Comparison of ENCODE assay signal across 9 cellular contexts in the genomic region with DNA sequence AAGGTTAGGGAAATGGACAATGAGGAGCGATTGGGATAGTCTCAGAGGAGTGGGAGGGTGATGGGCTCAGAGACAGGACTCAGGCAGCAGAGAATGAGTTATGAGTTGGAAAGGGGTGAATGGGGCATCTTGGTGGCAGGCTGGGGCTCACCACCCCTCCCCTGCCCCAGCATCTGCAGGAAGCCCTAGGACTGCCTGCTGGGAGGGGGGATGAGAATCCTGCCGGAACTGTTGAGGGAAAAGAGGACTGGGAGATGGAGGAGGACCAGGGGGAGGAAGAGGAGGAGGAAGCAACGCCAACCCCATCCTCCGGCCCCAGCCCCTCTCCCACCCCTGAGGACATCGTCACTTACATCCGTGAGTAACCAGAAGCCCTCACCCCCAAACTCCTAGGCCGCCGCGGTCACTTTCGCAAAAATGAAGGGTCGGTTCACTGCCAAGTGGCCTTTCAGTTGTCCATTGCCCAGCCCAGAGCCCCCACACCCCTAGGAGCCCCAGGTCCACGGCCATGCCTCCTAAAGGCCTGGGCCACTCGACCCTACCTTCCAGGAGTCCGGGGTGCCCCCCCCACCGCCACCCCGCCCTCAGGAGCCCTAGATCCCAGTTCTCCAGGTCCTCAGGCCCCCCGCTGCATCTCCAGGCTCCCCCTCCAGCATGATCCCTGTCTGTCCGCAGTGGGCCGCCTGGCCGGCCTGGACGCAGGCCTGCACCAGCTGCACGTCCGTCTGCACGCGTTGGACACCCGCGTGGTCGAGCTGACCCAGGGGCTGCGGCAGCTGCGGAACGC. TPM values are rescaled to one million over a fixed set of nuclear protein-coding genes. Genes with fewer than 3 reads are reported as not detected.
A peak's percentile ranks its signal among the peaks of the same experiment; 100 is the strongest.
DNase-seq lines count a peak whose midpoint lies in the region; ATAC-seq and TF ChIP-seq lines count a peak whose summit lies in the region.
"Had no signal": no experiment of that assay in that cellular context is flagged by ENCODE, and none has a peak within 500 bp of the region (broad histone marks: within the 10 kb centered on the region; RNA-seq: fewer than 3 reads in every experiment).

No MANE protein-coding gene starts in this region.

- no peak for TF ChIP-seq CTCF in AG09309 (IDR thresholded peaks at IDR 0.05; ENCODE audit: control insufficient read depth, insufficient read depth, low read depth, low read length, missing control alignments)
- TF ChIP-seq CTCF in HL-60 (IDR thresholded peaks at IDR 0.05; ENCODE audit: insufficient read depth, low read length) = no peak
- no peak for TF ChIP-seq CTCF in colonic mucosa (IDR thresholded peaks at IDR 0.05)
- TF ChIP-seq CTCF in natural killer cell (IDR thresholded peaks at IDR 0.05) = no peak
- no peak for TF ChIP-seq CTCF in mucosa of descending colon (IDR thresholded peaks at IDR 0.05)

- intact Hi-C loops in colonic mucosa (cut with DNase I) = no loop called here
- intact Hi-C loops in natural killer cell (cut with micrococcal nuclease) = loop anchor here (10.0 kb wide), 1 partner anchor 81 kb away; no protein-coding TSS in a partner anchor
- intact Hi-C loops in mucosa of descending colon (cut with DNase I, micrococcal nuclease) = no loop called here

- H3K27me3 ChIP-seq in HL-60 (ENCODE audit: insufficient read depth, poor library complexity, severe bottlenecking) = peaks cover 30% of the 10 kb centered on the region
- peaks cover 13% of the 10 kb centered on the region for H3K27me3 ChIP-seq in colonic mucosa

- ATAC-seq in natural killer cell (no peak), mucosa of descending colon (no peak), GM18873 (IDR thresholded peaks at IDR 0.05; ENCODE audit: low FRiP score, unreplicated experiment) (no peak), GM19463 (IDR thresholded peaks at IDR 0.05; ENCODE audit: unreplicated experiment) (no peak)

- H3K4me1 ChIP-seq in colonic mucosa (no peaks in the 10 kb centered on the region), mucosa of descending colon (ENCODE audit: low read depth) (peaks cover 16% of the 10 kb centered on the region)

- DNase-seq in AG09309 (ENCODE audit: low read depth) (no peak), HL-60 (ENCODE audit: low read depth in 1 of 2, low spot score in 1 of 2) (no peak), colonic mucosa (no peak), natural killer cell (no peak), mucosa of descending colon (no peak)
- DNase-seq in activated effector memory CD4-positive, alpha-beta T cell treated with anti-CD3 and anti-CD28 coated beads, Interleukin-2, amount 50 U/mL, for 16 hours = no peak

- peak overlapping the region; percentile 61 to 86 for H3K27ac Mint-ChIP-seq in natural killer cell

- H3K27me3 Mint-ChIP-seq in natural killer cell (ENCODE audit: low read depth in 2 of 2) = peaks cover 19 to 32% of the 10 kb centered on the region in 2 donors

- H3K9me3 Mint-ChIP-seq in natural killer cell = no peaks in the 10 kb centered on the region

- no peaks in the 10 kb centered on the region for H3K36me3 Mint-ChIP-seq in natural killer cell

- H3K9me3 ChIP-seq in colonic mucosa (no peaks in the 10 kb centered on the region), mucosa of descending colon (no peaks in the 10 kb centered on the region)

- peak overlapping the region; percentile 85 for H3K4me3 Mint-ChIP-seq in natural killer cell

- no peaks in the 10 kb centered on the region for H3K36me3 ChIP-seq in colonic mucosa
- no peaks in the 10 kb centered on the region for H3K36me3 ChIP-seq in mucosa of descending colon (ENCODE audit: low read depth)

- H3K27ac ChIP-seq in HL-60 (replicated peaks) (peak overlapping the region; percentile 73), colonic mucosa (no peak overlapping the region)

- H3K9ac ChIP-seq in colonic mucosa (ENCODE audit: low read depth in 2 of 2, low read length in 2 of 2) = peak overlapping the region in 1 of 2 donors; percentile 5

- H3K4me3 ChIP-seq in AG09309 (ENCODE audit: control insufficient read depth, low read depth, low read length) (peak overlapping the region; percentile 88), HL-60 (replicated peaks; ENCODE audit: insufficient read depth, low read length) (peak overlapping the region; percentile 68), colonic mucosa (peak overlapping the region; percentile 51), mucosa of descending colon (no peak overlapping the region)

- peaks cover 0 to 59% of the 10 kb centered on the region in 2 donors for H3K4me1 Mint-ChIP-seq in natural killer cell

RNA-seq across cellular contexts. Expression of a gene that starts 0.8 kb away (rescaled TPM):
- total RNA-seq in colonic mucosa (1 to 10 TPM; 4.5 to 5.1 TPM), natural killer cell (1 to 10 TPM; 2.3 to 4.0 (median 3.3) TPM), mucosa of descending colon (1 to 10 TPM; 1.4 to 7.2 (median 4.9) TPM)

RNA-seq across cellular contexts. Expression of a gene that starts 4.3 kb away (rescaled TPM):
- total RNA-seq in colonic mucosa (under 1 TPM; 0.22 to 0.29 TPM), natural killer cell (under 1 TPM; 0.05 to 0.75 (median 0.20) TPM), mucosa of descending colon (1 to 10 TPM in 1 of 3 donors, under 1 TPM in 1, not detected in 1; 0.55 to 1.1 TPM)

RNA-seq across cellular contexts. Expression of a gene that starts 46.3 kb away (rescaled TPM):
- not detected for total RNA-seq in colonic mucosa
- total RNA-seq in natural killer cell = not detected
- total RNA-seq in mucosa of descending colon = not detected
- total RNA-seq: cerebellum had no signal
